Comparison of ENCODE assay signal across 2 cellular contexts in the genomic region with DNA sequence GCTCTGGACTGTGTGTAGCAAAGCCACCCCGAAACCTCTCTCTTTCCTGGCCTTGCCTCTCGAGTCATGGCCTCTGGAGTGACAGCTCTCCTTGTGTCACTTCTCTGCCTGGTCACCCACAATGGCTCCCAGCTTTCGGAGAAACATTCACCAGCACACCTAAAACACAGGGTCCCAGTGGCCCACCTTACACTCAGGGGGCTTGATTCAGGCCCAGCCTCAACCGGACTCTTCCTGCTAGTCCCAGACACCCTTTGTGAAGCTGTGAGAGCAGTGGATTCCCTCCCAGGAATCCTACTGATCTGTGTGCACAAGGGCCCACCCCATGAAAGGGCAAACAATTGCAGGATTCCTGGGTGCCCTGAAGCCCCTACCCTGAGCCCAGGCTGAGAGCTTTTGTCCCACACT.
TF ChIP-seq lines count a peak whose summit lies in the region.

No MANE protein-coding gene starts in this region.

TF ChIP-seq in SK-N-SH, 30 proteins besides CTCF, POLR2A, EP300 and RAD21 (continued from another document):
- TF ChIP-seq, protein P1, sequence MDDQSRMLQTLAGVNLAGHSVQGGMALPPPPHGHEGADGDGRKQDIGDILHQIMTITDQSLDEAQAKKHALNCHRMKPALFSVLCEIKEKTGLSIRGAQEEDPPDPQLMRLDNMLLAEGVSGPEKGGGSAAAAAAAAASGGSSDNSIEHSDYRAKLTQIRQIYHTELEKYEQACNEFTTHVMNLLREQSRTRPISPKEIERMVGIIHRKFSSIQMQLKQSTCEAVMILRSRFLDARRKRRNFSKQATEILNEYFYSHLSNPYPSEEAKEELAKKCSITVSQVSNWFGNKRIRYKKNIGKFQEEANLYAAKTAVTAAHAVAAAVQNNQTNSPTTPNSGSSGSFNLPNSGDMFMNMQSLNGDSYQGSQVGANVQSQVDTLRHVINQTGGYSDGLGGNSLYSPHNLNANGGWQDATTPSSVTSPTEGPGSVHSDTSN (IDR thresholded peaks at IDR 0.05), result no peak
- TF ChIP-seq JUND (IDR thresholded peaks at IDR 0.05) (no peak), NFIC (IDR thresholded peaks at IDR 0.05; ENCODE audit: borderline replicate concordance) (no peak), CHD2 (IDR thresholded peaks at IDR 0.05; ENCODE audit: low read length, partially characterized antibody) (no peak), RXRA (IDR thresholded peaks at IDR 0.05; ENCODE audit: borderline replicate concordance, low read depth) (no peak), POLR2AphosphoS5 (IDR thresholded peaks at IDR 0.05; ENCODE audit: low read depth, low read length) (no peak), SIN3A (IDR thresholded peaks at IDR 0.05; ENCODE audit: borderline replicate concordance, low read depth, low read length) (no peak), ELF1 (IDR thresholded peaks at IDR 0.05) (no peak), RFX5 (IDR thresholded peaks at IDR 0.05; ENCODE audit: low read length) (no peak)
- TF ChIP-seq, protein P2, sequence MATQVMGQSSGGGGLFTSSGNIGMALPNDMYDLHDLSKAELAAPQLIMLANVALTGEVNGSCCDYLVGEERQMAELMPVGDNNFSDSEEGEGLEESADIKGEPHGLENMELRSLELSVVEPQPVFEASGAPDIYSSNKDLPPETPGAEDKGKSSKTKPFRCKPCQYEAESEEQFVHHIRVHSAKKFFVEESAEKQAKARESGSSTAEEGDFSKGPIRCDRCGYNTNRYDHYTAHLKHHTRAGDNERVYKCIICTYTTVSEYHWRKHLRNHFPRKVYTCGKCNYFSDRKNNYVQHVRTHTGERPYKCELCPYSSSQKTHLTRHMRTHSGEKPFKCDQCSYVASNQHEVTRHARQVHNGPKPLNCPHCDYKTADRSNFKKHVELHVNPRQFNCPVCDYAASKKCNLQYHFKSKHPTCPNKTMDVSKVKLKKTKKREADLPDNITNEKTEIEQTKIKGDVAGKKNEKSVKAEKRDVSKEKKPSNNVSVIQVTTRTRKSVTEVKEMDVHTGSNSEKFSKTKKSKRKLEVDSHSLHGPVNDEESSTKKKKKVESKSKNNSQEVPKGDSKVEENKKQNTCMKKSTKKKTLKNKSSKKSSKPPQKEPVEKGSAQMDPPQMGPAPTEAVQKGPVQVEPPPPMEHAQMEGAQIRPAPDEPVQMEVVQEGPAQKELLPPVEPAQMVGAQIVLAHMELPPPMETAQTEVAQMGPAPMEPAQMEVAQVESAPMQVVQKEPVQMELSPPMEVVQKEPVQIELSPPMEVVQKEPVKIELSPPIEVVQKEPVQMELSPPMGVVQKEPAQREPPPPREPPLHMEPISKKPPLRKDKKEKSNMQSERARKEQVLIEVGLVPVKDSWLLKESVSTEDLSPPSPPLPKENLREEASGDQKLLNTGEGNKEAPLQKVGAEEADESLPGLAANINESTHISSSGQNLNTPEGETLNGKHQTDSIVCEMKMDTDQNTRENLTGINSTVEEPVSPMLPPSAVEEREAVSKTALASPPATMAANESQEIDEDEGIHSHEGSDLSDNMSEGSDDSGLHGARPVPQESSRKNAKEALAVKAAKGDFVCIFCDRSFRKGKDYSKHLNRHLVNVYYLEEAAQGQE (IDR thresholded peaks at IDR 0.05; ENCODE audit: low read depth, low read length), result no peak

TF ChIP-seq in SK-N-SH treated with all-trans-retinoic acid at 6 μM for 48 hours, 23 proteins besides CTCF, POLR2A, EP300 and RAD21 (continued from another document):
- no peak for TF ChIP-seq POU6F1 (CRISPR knock-in tag; IDR thresholded peaks at IDR 0.05; ENCODE audit: borderline replicate concordance, low read depth)
- no peak for TF ChIP-seq PPARA (CRISPR knock-in tag; IDR thresholded peaks at IDR 0.05; ENCODE audit: borderline replicate concordance)
- no peak for TF ChIP-seq GLIS3 (CRISPR knock-in tag; IDR thresholded peaks at IDR 0.05)
- no peak for TF ChIP-seq SNAI2 (CRISPR knock-in tag; IDR thresholded peaks at IDR 0.05)
- no peak for TF ChIP-seq CSRNP3 (CRISPR knock-in tag; IDR thresholded peaks at IDR 0.05)
TF ChIP-seq in SK-N-SH treated with all-trans-retinoic acid at 6 μM for 48 hours: peak in this region for 0.
